Comparison of ENCODE assay signal across 8 cellular contexts in genomic region chr3:129628169-129628522, GRCh38. TPM values are rescaled to one million over a fixed set of nuclear protein-coding genes. Genes with fewer than 3 reads are reported as not detected.
DNase-seq lines count a peak whose midpoint lies in the region; FAIRE-seq and TF ChIP-seq lines count a peak whose summit lies in the region.

No MANE protein-coding gene starts in this region.

- H3K4me2 ChIP-seq in MM.1S (ENCODE audit: low read depth, low read length), result peak overlapping the region; percentile 100

- H3K27ac ChIP-seq in 22Rv1 (peak overlapping the region; percentile 94; the same call in 1 of the 2 replicates), MM.1S (ENCODE audit: low read length) (no peak overlapping the region), duodenal mucosa (ENCODE audit: low read depth, low read length) (no peak overlapping the region), muscle layer of duodenum (ENCODE audit: low read length) (peak overlapping the region; percentile 93)

- DNase-seq in MM.1S (no peak), LoVo (ENCODE audit: low spot score) (no peak), DMS153 treated with DMSO at 0.1 percent for 48 hours (lab: John Stamatoyannopoulos, UW; ENCODE audit: unreplicated experiment) (no peak), GM12891 (ENCODE audit: insufficient read length, low spot score) (no peak)
- DNase-seq in stimulated activated CD4-positive, alpha-beta T cell treated with anti-CD3 and anti-CD28 coated beads, Interleukin-2, amount 100 ng/mL, for 48 hours, result no peak

- H3K4me1 ChIP-seq in MM.1S (ENCODE audit: low read length), result peaks cover 5% of the 10 kb centered on the region
- H3K4me1 ChIP-seq in duodenal mucosa (ENCODE audit: control insufficient read depth in 1 of 2, insufficient read depth in 2 of 2, low read length in 2 of 2), result peaks cover 25 to 31% of the 10 kb centered on the region in 2 donors
- H3K4me1 ChIP-seq in muscle layer of duodenum (ENCODE audit: control insufficient read depth in 1 of 2, insufficient read depth in 2 of 2, low read length in 2 of 2), result peaks cover 10 to 29% of the 10 kb centered on the region in 2 donors

- H3K4me3 ChIP-seq in MM.1S (ENCODE audit: low read length) (peak overlapping the region; percentile 80), duodenal mucosa (ENCODE audit: low read depth in 1 of 2, low read length in 2 of 2) (peak overlapping the region; percentile 67 to 73), muscle layer of duodenum (ENCODE audit: low read depth in 1 of 2, low read length in 2 of 2) (peak overlapping the region; percentile 72 to 86)

- TF ChIP-seq POLR2A in GM12891 (IDR thresholded peaks at IDR 0.05; ENCODE audit: low read depth, low read length), result no peak

- H3K27me3 ChIP-seq in MM.1S (replicated peaks; ENCODE audit: insufficient read depth, low read length), result no peaks in the 10 kb centered on the region
- H3K27me3 ChIP-seq in duodenal mucosa (ENCODE audit: control insufficient read depth in 1 of 2, insufficient read depth in 2 of 2, low read length in 2 of 2), result no peaks in the 10 kb centered on the region
- no peaks in the 10 kb centered on the region for H3K27me3 ChIP-seq in muscle layer of duodenum (ENCODE audit: low read depth, low read length)

- no peaks in the 10 kb centered on the region for H3K9me2 ChIP-seq in MM.1S (replicated peaks; ENCODE audit: insufficient read depth, low read length)

- H3K9me3 ChIP-seq in MM.1S (replicated peaks; ENCODE audit: insufficient read depth, low read length), result no peaks in the 10 kb centered on the region
- no peaks in the 10 kb centered on the region for H3K9me3 ChIP-seq in duodenal mucosa (ENCODE audit: control insufficient read depth in 1 of 2, low read length in 2 of 2)
- H3K9me3 ChIP-seq in muscle layer of duodenum (ENCODE audit: control insufficient read depth in 1 of 2, low read length in 2 of 2), result no peaks in the 10 kb centered on the region

- FAIRE-seq in GM12891 (lab: Jason Lieb, UNC), result no peak

- TF ChIP-seq CTCF in 22Rv1 (IDR thresholded peaks at IDR 0.05) (no peak), MM.1S (IDR thresholded peaks at IDR 0.05; ENCODE audit: low read length) (no peak)

- H2AFZ ChIP-seq in MM.1S (ENCODE audit: low read length), result peak overlapping the region; percentile 77

- H4K20me1 ChIP-seq in MM.1S (ENCODE audit: insufficient read depth, low read length), result no peaks in the 10 kb centered on the region

- H3K79me2 ChIP-seq in MM.1S (ENCODE audit: low read length), result no peaks in the 10 kb centered on the region

- H3K9ac ChIP-seq in MM.1S (ENCODE audit: low read length) (peak overlapping the region; percentile 77; the same call in 1 of the 2 replicates), duodenal mucosa (ENCODE audit: low read depth in 1 of 2, low read length in 2 of 2) (peak overlapping the region; percentile 79 to 86)

- H3K36me3 ChIP-seq in MM.1S (replicated peaks; ENCODE audit: insufficient read depth, low read length) (no peaks in the 10 kb centered on the region), duodenal mucosa (ENCODE audit: control insufficient read depth in 1 of 2, insufficient read depth in 2 of 2, low read length in 2 of 2) (no peaks in the 10 kb centered on the region), muscle layer of duodenum (ENCODE audit: control insufficient read depth in 1 of 2, insufficient read depth in 2 of 2, low read length in 2 of 2) (peaks cover 0 to 11% of the 10 kb centered on the region in 2 donors)

- H3F3A ChIP-seq in MM.1S (ENCODE audit: insufficient read depth, low read length), result peaks cover 4% of the 10 kb centered on the region; the same call in 1 of the 2 replicates

TF ChIP-seq in GM12891, 5 proteins besides CTCF, POLR2A, EP300 and RAD21:
- TF ChIP-seq TAF1 (IDR thresholded peaks at IDR 0.05; ENCODE audit: low read depth, low read length), result no peak
- no peak for TF ChIP-seq SPI1 (IDR thresholded peaks at IDR 0.05; ENCODE audit: low read depth, low read length)
- TF ChIP-seq PAX5 (IDR thresholded peaks at IDR 0.05; ENCODE audit: insufficient read depth, low read length, severe bottlenecking), result no peak
- no peak for TF ChIP-seq POLR2AphosphoS5 (IDR thresholded peaks at IDR 0.05; ENCODE audit: low read depth, low read length)
- TF ChIP-seq POU2F2 (IDR thresholded peaks at IDR 0.05; ENCODE audit: low read depth, low read length), result no peak

RNA-seq across cellular contexts. Expression of gene PLXND1, which starts 21.7 kb away (rescaled TPM):
- polyA plus RNA-seq in GM12891 (2012; ENCODE audit: low read depth, missing spikeins), result 0.63 TPM

Comparison
In these comparisons a context has a peak if more than half of its experiments do, and no peak if none do; other contexts are left out.
1. H3K27ac ChIP-seq: peak in 22Rv1 (single experiment) and muscle layer of duodenum (single experiment); none in MM.1S (single experiment) and duodenal mucosa (single experiment).
2. Peak in every context shown above with its lines, with median percentiles within 50 percentile points of each other: H3K4me3 ChIP-seq.